ENCODE assay signal across 20 cellular contexts in genomic region chr2:71524476-71524875, GRCh38.
DNase-seq lines count a peak whose midpoint lies in the region; ATAC-seq, FAIRE-seq and TF ChIP-seq lines count a peak whose summit lies in the region.
"Had no signal": no experiment of that assay in that cellular context is flagged by ENCODE, and none has a peak within 500 bp of the region (broad histone marks: within the 10 kb centered on the region; RNA-seq: fewer than 3 reads in every experiment).

No MANE protein-coding gene starts in this region.

- H3K27ac ChIP-seq in heart right ventricle: no peak overlapping the region
- H3K27ac ChIP-seq in right cardiac atrium (ENCODE audit: low read length): no peak overlapping the region
- no peak overlapping the region for H3K27ac ChIP-seq in psoas muscle
- H3K27ac ChIP-seq: HL-60, PC-9 had no signal

- TF ChIP-seq CTCF in heart right ventricle (IDR thresholded peaks at IDR 0.05) (no peak), epithelial cell of esophagus (IDR thresholded peaks at IDR 0.05; ENCODE audit: insufficient read depth, low read depth, low read length, missing control alignments) (no peak), psoas muscle (IDR thresholded peaks at IDR 0.05) (no peak)

- H3K4me1 ChIP-seq in heart right ventricle: no peaks in the 10 kb centered on the region
- no peaks in the 10 kb centered on the region for H3K4me1 ChIP-seq in right cardiac atrium (ENCODE audit: control insufficient read depth, insufficient read depth, low read length)
- no peaks in the 10 kb centered on the region for H3K4me1 ChIP-seq in psoas muscle

- DNase-seq in heart right ventricle (no peak), right cardiac atrium (no peak), epithelial cell of esophagus (ENCODE audit: low read depth) (peak; percentile 34), psoas muscle (no peak), NCI-H2227 (lab: John Stamatoyannopoulos, UW; ENCODE audit: unreplicated experiment) (no peak), HTR-8/SVneo (ENCODE audit: insufficient read length, low spot score) (no peak)
- DNase-seq: CD4-positive, CD25-positive, alpha-beta regulatory T cell; KBM-7; NCI-H1092 treated with DMSO at 0.1 percent for 48 hours; NCI-H146; NCI-H2029; NCI-H226; NCI-H510A treated with DMSO at 0.1 percent for 48 hours; NCI-H748 treated with DMSO at 0.1 percent for 48 hours; PC-9; RPMI8226; SIG-M5; SK-N-SH had no signal

- ATAC-seq in heart right ventricle (peak in 6 of 8 donors; percentile 33 to 80 (median 51)), right cardiac atrium (no peak), psoas muscle (peak in 3 of 4 donors; percentile 24 to 74 (median 60)), HG02973 (IDR thresholded peaks at IDR 0.05; ENCODE audit: unreplicated experiment) (no peak)

- no peak for FAIRE-seq in HTR-8/SVneo (lab: Jason Lieb, UNC)

- intact Hi-C loops in heart right ventricle (cut with DNase I): no loop called here
- intact Hi-C loops in right cardiac atrium (cut with DNase I): no loop called here
- intact Hi-C loops in psoas muscle (cut with DNase I): no loop called here

- peaks cover 0 to 97% (median 26%) of the 10 kb centered on the region in 9 donors for H3K36me3 ChIP-seq in heart right ventricle
- peaks cover 6 to 99% of the 10 kb centered on the region in 2 donors for H3K36me3 ChIP-seq in psoas muscle (ENCODE audit: insufficient read depth in 1 of 2, low read depth in 1 of 2)

- 61 to 68% methylated on average over 6 of the region's 6 CpGs for WGBS in heart right ventricle, 2 donors
- 76% methylated on average over 6 of the region's 6 CpGs for WGBS in right cardiac atrium
- 34 to 71% (median 48%) methylated on average over 6 of the region's 6 CpGs for WGBS in psoas muscle, 3 donors

- H3K27me3 ChIP-seq in heart right ventricle (no peaks in the 10 kb centered on the region), right cardiac atrium (ENCODE audit: control insufficient read depth, insufficient read depth) (no peaks in the 10 kb centered on the region), psoas muscle (ENCODE audit: insufficient read depth in 3 of 3, low read length in 2 of 3) (no peaks in the 10 kb centered on the region)

- no peak overlapping the region for H3K4me3 ChIP-seq in heart right ventricle
- no peak overlapping the region for H3K4me3 ChIP-seq in right cardiac atrium (ENCODE audit: low read length)
- no peak overlapping the region for H3K4me3 ChIP-seq in epithelial cell of esophagus (ENCODE audit: low read length)
- H3K4me3 ChIP-seq in psoas muscle: no peak overlapping the region
- H3K4me3 ChIP-seq: PC-9 had no signal

- no peaks in the 10 kb centered on the region for H3K9me3 ChIP-seq in heart right ventricle
- no peaks in the 10 kb centered on the region for H3K9me3 ChIP-seq in right cardiac atrium (ENCODE audit: control insufficient read depth, low read length)
- no peaks in the 10 kb centered on the region for H3K9me3 ChIP-seq in psoas muscle
- H3K9me3 ChIP-seq: SK-N-SH had no signal

Comparison
In these comparisons a context has a peak if more than half of its experiments do, and no peak if none do; other contexts are left out.
1. ATAC-seq: peak in heart right ventricle (6 of 8) and psoas muscle (3 of 4); none in right cardiac atrium (0 of 2) and HG02973 (single experiment).